ENCODE assay signal across 36 cellular contexts in genomic region chr7:10507032-10507431, GRCh38.
"Had no signal": no experiment of that assay in that cellular context is flagged by ENCODE, and none has a peak within 500 bp of the region (broad histone marks: within the 10 kb centered on the region; RNA-seq: fewer than 3 reads in every experiment).

No MANE protein-coding gene starts in this region.

- H3K9me3 ChIP-seq: ascending aorta had no signal

- H3K36me3 ChIP-seq: ascending aorta, cardiac muscle cell had no signal

- H3K27ac ChIP-seq: ascending aorta, cardiac muscle cell, VCaP had no signal

- H3K4me3 Mint-ChIP-seq: activated CD4-positive, alpha-beta memory T cell treated with anti-CD3 and anti-CD28 coated beads, Interleukin-2, amount 10 ng/mL, durations not matched to agents 7 days and 5 days; activated CD4-positive, alpha-beta T cell treated with anti-CD3 and anti-CD28 coated beads for 36 hours; activated CD4-positive, alpha-beta T cell treated with anti-CD3 and anti-CD28 coated beads, Interleukin-2, amount 10 ng/mL, durations not matched to agents 7 days and 5 days; activated CD8-positive, alpha-beta memory T cell treated with anti-CD3 and anti-CD28 coated beads, Interleukin-2, amount 10 ng/mL, durations not matched to agents 7 days and 5 days; activated CD8-positive, alpha-beta T cell treated with anti-CD3 and anti-CD28 coated beads, Interleukin-2, amount 10 ng/mL, durations not matched to agents 7 days and 5 days; activated naive CD4-positive, alpha-beta T cell treated with anti-CD3 and anti-CD28 coated beads, Interleukin-2, amount 10 ng/mL, durations not matched to agents 7 days and 5 days; activated naive CD4-positive, alpha-beta T cell treated with anti-CD3 and anti-CD28 coated beads, Interleukin-2, amount 50 U/mL, for 24 hours; activated naive CD8-positive, alpha-beta T cell; activated T-cell treated with anti-CD3 and anti-CD28 coated beads, Interleukin-2, amount 50 U/mL, for 24 hours; brain; central memory CD8-positive, alpha-beta T cell; T-helper 1 cell treated with Interleukin-12 subunit alpha and Interleukin-12 subunit beta and Interleukin-4 antibody, amounts not matched to agents 30 μg/mL and 1 μg/mL, for 36 hours; T-helper 2 cell treated with Interferon-gamma antibody and Interleukin-4, amounts not matched to agents 5 μg/mL and 100 μg/mL, for 36 hours had no signal

- H3K4me1 Mint-ChIP-seq: activated CD4-positive, alpha-beta memory T cell treated with anti-CD3 and anti-CD28 coated beads, Interleukin-2, amount 10 ng/mL, durations not matched to agents 7 days and 5 days; activated CD4-positive, alpha-beta T cell treated with anti-CD3 and anti-CD28 coated beads for 36 hours; activated CD4-positive, alpha-beta T cell treated with anti-CD3 and anti-CD28 coated beads, Interleukin-2, amount 10 ng/mL, durations not matched to agents 7 days and 5 days; activated CD8-positive, alpha-beta memory T cell treated with anti-CD3 and anti-CD28 coated beads, Interleukin-2, amount 10 ng/mL, durations not matched to agents 7 days and 5 days; activated naive CD4-positive, alpha-beta T cell treated with anti-CD3 and anti-CD28 coated beads, Interleukin-2, amount 10 ng/mL, durations not matched to agents 7 days and 5 days; activated naive CD4-positive, alpha-beta T cell treated with anti-CD3 and anti-CD28 coated beads, Interleukin-2, amount 50 U/mL, for 24 hours; brain; central memory CD8-positive, alpha-beta T cell had no signal

- H3K27me3 Mint-ChIP-seq: activated CD4-positive, alpha-beta memory T cell treated with anti-CD3 and anti-CD28 coated beads, Interleukin-2, amount 10 ng/mL, durations not matched to agents 7 days and 5 days; activated CD4-positive, alpha-beta T cell treated with anti-CD3 and anti-CD28 coated beads for 36 hours; activated CD4-positive, alpha-beta T cell treated with anti-CD3 and anti-CD28 coated beads, Interleukin-2, amount 10 ng/mL, durations not matched to agents 7 days and 5 days; activated CD8-positive, alpha-beta memory T cell treated with anti-CD3 and anti-CD28 coated beads, Interleukin-2, amount 10 ng/mL, durations not matched to agents 7 days and 5 days; activated naive CD4-positive, alpha-beta T cell treated with anti-CD3 and anti-CD28 coated beads, Interleukin-2, amount 10 ng/mL, durations not matched to agents 7 days and 5 days; activated naive CD4-positive, alpha-beta T cell treated with anti-CD3 and anti-CD28 coated beads, Interleukin-2, amount 50 U/mL, for 24 hours; activated naive CD8-positive, alpha-beta T cell; activated T-cell treated with anti-CD3 and anti-CD28 coated beads, Interleukin-2, amount 50 U/mL, for 24 hours; brain; central memory CD8-positive, alpha-beta T cell had no signal

- H3K9me3 Mint-ChIP-seq: activated CD4-positive, alpha-beta T cell treated with anti-CD3 and anti-CD28 coated beads, Interleukin-2, amount 10 ng/mL, durations not matched to agents 7 days and 5 days; central memory CD8-positive, alpha-beta T cell had no signal

- ATAC-seq: activated CD4-positive, alpha-beta T cell treated with anti-CD3 and anti-CD28 coated beads for 36 hours; activated CD4-positive, CD25-positive, alpha-beta regulatory T cell treated with anti-CD3 and anti-CD28 coated beads, Interleukin-2, amount 50 U/mL, for 24 hours; activated CD8-positive, alpha-beta memory T cell treated with anti-CD3 and anti-CD28 coated beads, Interleukin-2, amount 10 ng/mL, durations not matched to agents 7 days and 5 days; activated CD8-positive, alpha-beta T cell treated with anti-CD3 and anti-CD28 coated beads, Interleukin-2, amount 10 ng/mL, durations not matched to agents 7 days and 5 days had no signal

- H3K27ac Mint-ChIP-seq: activated CD4-positive, alpha-beta memory T cell treated with anti-CD3 and anti-CD28 coated beads, Interleukin-2, amount 10 ng/mL, durations not matched to agents 7 days and 5 days; activated CD4-positive, alpha-beta T cell treated with anti-CD3 and anti-CD28 coated beads for 36 hours; activated CD4-positive, alpha-beta T cell treated with anti-CD3 and anti-CD28 coated beads, Interleukin-2, amount 10 ng/mL, durations not matched to agents 7 days and 5 days; activated CD8-positive, alpha-beta memory T cell treated with anti-CD3 and anti-CD28 coated beads, Interleukin-2, amount 10 ng/mL, durations not matched to agents 7 days and 5 days; activated CD8-positive, alpha-beta T cell treated with anti-CD3 and anti-CD28 coated beads, Interleukin-2, amount 10 ng/mL, durations not matched to agents 7 days and 5 days; activated naive CD4-positive, alpha-beta T cell treated with anti-CD3 and anti-CD28 coated beads, Interleukin-2, amount 10 ng/mL, durations not matched to agents 7 days and 5 days; activated naive CD4-positive, alpha-beta T cell treated with anti-CD3 and anti-CD28 coated beads, Interleukin-2, amount 50 U/mL, for 24 hours; activated naive CD8-positive, alpha-beta T cell; activated T-cell treated with anti-CD3 and anti-CD28 coated beads, Interleukin-2, amount 50 U/mL, for 24 hours; activated T-helper 2 cell treated with anti-CD3 and anti-CD28 coated beads, Interferon-gamma antibody, Interleukin-2, Interleukin-4, amounts not matched to agents 10 μg/mL and 5 μg/mL and 100 μg/mL, durations not matched to agents 14 hours and 24 hours and 36 hours; brain; T-helper 1 cell treated with Interleukin-12 subunit alpha and Interleukin-12 subunit beta and Interleukin-4 antibody, amounts not matched to agents 30 μg/mL and 1 μg/mL, for 36 hours; T-helper 2 cell treated with Interferon-gamma antibody and Interleukin-4, amounts not matched to agents 5 μg/mL and 100 μg/mL, for 36 hours had no signal

- H3K4me1 ChIP-seq: ascending aorta had no signal

- DNase-seq: activated CD4-positive, alpha-beta memory T cell treated with anti-CD3 and anti-CD28 coated beads, Interleukin-2, amount 10 ng/mL, durations not matched to agents 7 days and 5 days; activated CD4-positive, alpha-beta T cell treated with anti-CD3 and anti-CD28 coated beads for 1 hour; activated CD4-positive, alpha-beta T cell treated with anti-CD3 and anti-CD28 coated beads for 36 hours; activated CD4-positive, alpha-beta T cell treated with anti-CD3 and anti-CD28 coated beads for 48 hours; activated CD4-positive, alpha-beta T cell treated with anti-CD3 and anti-CD28 coated beads, Interleukin-2, amount 10 ng/mL, durations not matched to agents 7 days and 5 days; activated CD4-positive, alpha-beta T cell treated with anti-CD3 and anti-CD28 coated beads, Interleukin-2, amount 50 U/mL, for 48 hours; activated CD4-positive, CD25-positive, alpha-beta regulatory T cell; activated CD8-positive, alpha-beta memory T cell treated with anti-CD3 and anti-CD28 coated beads for 24 hours; activated CD8-positive, alpha-beta memory T cell treated with anti-CD3 and anti-CD28 coated beads, Interleukin-2, amount 10 ng/mL, durations not matched to agents 7 days and 5 days; activated CD8-positive, alpha-beta memory T cell treated with anti-CD3 and anti-CD28 coated beads, Interleukin-2, amount 50 U/mL, for 48 hours; activated CD8-positive, alpha-beta T cell treated with anti-CD3 and anti-CD28 coated beads, Interleukin-2, amount 10 ng/mL, durations not matched to agents 7 days and 5 days; activated effector memory CD4-positive, alpha-beta T cell treated with Interleukin-2 at 50 U/mL for 16 hours; activated gamma-delta T cell; activated naive CD4-positive, alpha-beta T cell treated with anti-CD3 and anti-CD28 coated beads, Interleukin-2, amount 10 ng/mL, durations not matched to agents 7 days and 5 days; activated naive CD4-positive, alpha-beta T cell treated with Interleukin-2 at 50 U/mL for 16 hours; activated T-cell treated with anti-CD3 and anti-CD28 coated beads, Interleukin-2, amount 50 U/mL, for 24 hours; activated T-cell treated with anti-CD3 and anti-CD28 coated beads, Interleukin-2, amount 50 U/mL, for 48 hours; amygdala; anterior cingulate cortex; caudate nucleus; T-helper 1 cell; T-helper 2 cell; T-helper 9 cell had no signal

- H3K4me3 ChIP-seq: ascending aorta, cardiac muscle cell had no signal

- H3K27me3 ChIP-seq: ascending aorta, cardiac muscle cell had no signal

- FAIRE-seq: bronchial epithelial cell, TTC549 had no signal

- H3K36me3 Mint-ChIP-seq: activated CD8-positive, alpha-beta memory T cell treated with anti-CD3 and anti-CD28 coated beads, Interleukin-2, amount 10 ng/mL, durations not matched to agents 7 days and 5 days; activated naive CD4-positive, alpha-beta T cell treated with anti-CD3 and anti-CD28 coated beads, Interleukin-2, amount 10 ng/mL, durations not matched to agents 7 days and 5 days; activated naive CD4-positive, alpha-beta T cell treated with anti-CD3 and anti-CD28 coated beads, Interleukin-2, amount 50 U/mL, for 24 hours; activated naive CD8-positive, alpha-beta T cell; brain had no signal
